In genomic region chr2:178761759-178762371, GRCh38 we compare ENCODE assay signal across 8 cellular contexts. TPM values are rescaled to one million over a fixed set of nuclear protein-coding genes. Genes with fewer than 3 reads are reported as not detected.
DNase-seq lines count a peak whose midpoint lies in the region; ATAC-seq and TF ChIP-seq lines count a peak whose summit lies in the region.

No MANE protein-coding gene starts in this region.

- H3K4me3 ChIP-seq in body of pancreas (no peak overlapping the region), lung (no peak overlapping the region)

- WGBS in body of pancreas, 2 donors, result 1 to 7% methylated on average over 2 of the region's 2 CpGs
- 11 to 18% methylated on average over 2 of the region's 2 CpGs for WGBS in lung, 2 donors

- H3K27ac ChIP-seq in body of pancreas (no peak overlapping the region), lung (ENCODE audit: low read depth in 1 of 2, low read length in 1 of 2) (no peak overlapping the region)

- H3K27me3 ChIP-seq in body of pancreas, result no peaks in the 10 kb centered on the region
- H3K27me3 ChIP-seq in lung (ENCODE audit: control insufficient read depth, insufficient read depth), result no peaks in the 10 kb centered on the region

- H3K9me3 ChIP-seq in body of pancreas, result no peaks in the 10 kb centered on the region
- H3K9me3 ChIP-seq in lung (ENCODE audit: control insufficient read depth in 2 of 2, insufficient read depth in 1 of 2, low read length in 1 of 2), result no peaks in the 10 kb centered on the region

- intact Hi-C loops in body of pancreas (cut with DNase I), result no loop called here

- DNase-seq in D341Med (ENCODE audit: low spot score) (peak; percentile 49), NCI-H748 (lab: John Stamatoyannopoulos, UW; ENCODE audit: unreplicated experiment) (peak; percentile 76), body of pancreas (peak; percentile 25 to 51 (median 48)), lung (ENCODE audit: low spot score) (no peak)

- ATAC-seq in GM18868 (IDR thresholded peaks at IDR 0.05; ENCODE audit: unreplicated experiment) (peak; percentile 84), HG03442 (IDR thresholded peaks at IDR 0.05; ENCODE audit: unreplicated experiment) (peak; percentile 83), body of pancreas (peak; percentile 69), lung (ENCODE audit: insufficient read depth, low FRiP score) (no peak), HG02571 (IDR thresholded peaks at IDR 0.05; ENCODE audit: unreplicated experiment) (no peak), GM18505 (IDR thresholded peaks at IDR 0.05; ENCODE audit: unreplicated experiment) (no peak)

- TF ChIP-seq CTCF in body of pancreas (IDR thresholded peaks at IDR 0.05), result peak; percentile 58 to 83 (median 68)
- peak; percentile 22 for TF ChIP-seq CTCF in lung (IDR thresholded peaks at IDR 0.05; ENCODE audit: control extremely low read depth, extremely low read depth)

- TF ChIP-seq POLR2A in body of pancreas (IDR thresholded peaks at IDR 0.05) (no peak), GM18505 (IDR thresholded peaks at IDR 0.05; ENCODE audit: borderline replicate concordance, extremely low read depth, insufficient read depth, insufficient read length) (no peak)

- no peaks in the 10 kb centered on the region for H3K4me1 ChIP-seq in body of pancreas
- H3K4me1 ChIP-seq in lung (ENCODE audit: control insufficient read depth in 2 of 2, insufficient read depth in 2 of 2, low read length in 2 of 2), result no peaks in the 10 kb centered on the region

- H3K36me3 ChIP-seq in body of pancreas (replicated peaks in 1 of 2; ENCODE audit: insufficient read depth in 1 of 2, low read depth in 2 of 2), result no peaks in the 10 kb centered on the region
- peaks cover 3 to 45% of the 10 kb centered on the region in 2 donors for H3K36me3 ChIP-seq in lung (ENCODE audit: control insufficient read depth in 2 of 2, insufficient read depth in 2 of 2, low read length in 2 of 2)

RNA-seq across cellular contexts. Expression of gene TTN, which starts 45.4 kb away (rescaled TPM):
- 10 to 100 TPM; 26.5 to 94.6 TPM for total RNA-seq in body of pancreas
- 10 to 100 TPM; 28.2 to 47.4 TPM for total RNA-seq in lung
- 10 to 100 TPM in 1 of 2 donors, under 1 TPM in 1; 0.53 to 11.2 TPM for polyA plus RNA-seq in lung

Comparison
In these comparisons a context has a peak if more than half of its experiments do, and no peak if none do; other contexts are left out.
1. ATAC-seq: peak in GM18868 (single experiment), HG03442 (single experiment) and body of pancreas (single experiment); none in lung (single experiment), HG02571 (single experiment) and GM18505 (single experiment).